1 cellular context compared by ENCODE assay signal in genomic region chr7:152063192-152063591, GRCh38. TPM values are rescaled to one million over a fixed set of nuclear protein-coding genes. Genes with fewer than 3 reads are reported as not detected.
"Had no signal": no experiment of that assay in that cellular context is flagged by ENCODE, and none has a peak within 500 bp of the region (broad histone marks: within the 10 kb centered on the region; RNA-seq: fewer than 3 reads in every experiment).

No MANE protein-coding gene starts in this region.

RNA-seq across cellular contexts. Expression of gene GALNT11, which starts 37.7 kb away (rescaled TPM):
- total RNA-seq: OCI-LY7 had no signal
